8 cellular contexts compared by ENCODE assay signal in genomic region chr3:196643201-196643749, GRCh38. TPM values are rescaled to one million over a fixed set of nuclear protein-coding genes. Genes with fewer than 3 reads are reported as not detected.
DNase-seq lines count a peak whose midpoint lies in the region; ATAC-seq, FAIRE-seq and TF ChIP-seq lines count a peak whose summit lies in the region.

No MANE protein-coding gene starts in this region.

- no peaks in the 10 kb centered on the region for H3K9me3 Mint-ChIP-seq in dendritic cell treated with granulocyte-macrophage colony-stimulating factor and Interleukin-4, amounts not matched to agents 40 ng/mL and 50 ng/mL, for 4 days

- H3K4me3 ChIP-seq in uterus, result no peak overlapping the region

- no peaks in the 10 kb centered on the region for H3K36me3 ChIP-seq in uterus

- peaks cover 100% of the 10 kb centered on the region for H3K36me3 Mint-ChIP-seq in dendritic cell treated with granulocyte-macrophage colony-stimulating factor and Interleukin-4, amounts not matched to agents 40 ng/mL and 50 ng/mL, for 4 days (ENCODE audit: low read depth)

- H3K4me1 ChIP-seq in uterus, result no peaks in the 10 kb centered on the region

- TF ChIP-seq POLR2A in uterus (IDR thresholded peaks at IDR 0.05), result no peak

- peak; percentile 58 for DNase-seq in activated CD4-positive, alpha-beta T cell treated with anti-CD3 and anti-CD28 coated beads for 48 hours
- no peak for DNase-seq in activated CD4-positive, alpha-beta T cell treated with anti-CD3 and anti-CD28 coated beads, Interleukin-2, amount 50 U/mL, for 1 hour
- DNase-seq in NAMALWA (ENCODE audit: low spot score), result peak; percentile 96
- no peak for DNase-seq in HTR-8/SVneo (ENCODE audit: insufficient read length, low spot score)
- DNase-seq in dedifferentiated amniotic fluid mesenchymal stem cell (ENCODE audit: extremely low spot score), result no peak
- no peak for DNase-seq in uterus

- H3K27me3 ChIP-seq in uterus, result no peaks in the 10 kb centered on the region

- H3K27ac ChIP-seq in uterus, result no peak overlapping the region

- peak; percentile 81 for ATAC-seq in HG02610 (IDR thresholded peaks at IDR 0.05; ENCODE audit: unreplicated experiment)

- no peak for TF ChIP-seq CTCF in uterus (IDR thresholded peaks at IDR 0.05)

- H3K4me3 Mint-ChIP-seq in dendritic cell treated with granulocyte-macrophage colony-stimulating factor and Interleukin-4, amounts not matched to agents 40 ng/mL and 50 ng/mL, for 4 days, result peak overlapping the region; percentile 88

- peak overlapping the region; percentile 97 for H3K27ac Mint-ChIP-seq in dendritic cell treated with granulocyte-macrophage colony-stimulating factor and Interleukin-4, amounts not matched to agents 40 ng/mL and 50 ng/mL, for 4 days

- H3K4me1 Mint-ChIP-seq in dendritic cell treated with granulocyte-macrophage colony-stimulating factor and Interleukin-4, amounts not matched to agents 40 ng/mL and 50 ng/mL, for 4 days (ENCODE audit: low read depth), result peaks cover 63% of the 10 kb centered on the region

- H3K27me3 Mint-ChIP-seq in dendritic cell treated with granulocyte-macrophage colony-stimulating factor and Interleukin-4, amounts not matched to agents 40 ng/mL and 50 ng/mL, for 4 days, result no peaks in the 10 kb centered on the region

- no peaks in the 10 kb centered on the region for H3K9me3 ChIP-seq in uterus

- intact Hi-C loops in dendritic cell treated with granulocyte-macrophage colony-stimulating factor and Interleukin-4, amounts not matched to agents 40 ng/mL and 50 ng/mL, for 4 days (cut with micrococcal nuclease), result loop anchor here (5.0 kb wide), 1 partner anchor 44 kb away; no protein-coding TSS in a partner anchor
- intact Hi-C loops in uterus (cut with DNase I; ENCODE audit: low total_unique reads), result no loop called here

- FAIRE-seq in HTR-8/SVneo (lab: Jason Lieb, UNC), result no peak

RNA-seq across cellular contexts. Expression of gene NRROS, which starts 3.8 kb away (rescaled TPM):
- 10 to 100 TPM in 1 of 4 donors, 1 to 10 TPM in 3; 6.5 to 36.8 (median 7.6) TPM for total RNA-seq in uterus

Comparison
In these comparisons a context has a peak if more than half of its experiments do, and no peak if none do; other contexts are left out.
1. DNase-seq: peak in activated CD4-positive, alpha-beta T cell treated with anti-CD3 and anti-CD28 coated beads for 48 hours (single experiment) and NAMALWA (single experiment); none in activated CD4-positive, alpha-beta T cell treated with anti-CD3 and anti-CD28 coated beads, Interleukin-2, amount 50 U/mL, for 1 hour (single experiment), HTR-8/SVneo (single experiment), dedifferentiated amniotic fluid mesenchymal stem cell (single experiment) and uterus (0 of 2).